8 cellular contexts compared by ENCODE assay signal in the genomic region with DNA sequence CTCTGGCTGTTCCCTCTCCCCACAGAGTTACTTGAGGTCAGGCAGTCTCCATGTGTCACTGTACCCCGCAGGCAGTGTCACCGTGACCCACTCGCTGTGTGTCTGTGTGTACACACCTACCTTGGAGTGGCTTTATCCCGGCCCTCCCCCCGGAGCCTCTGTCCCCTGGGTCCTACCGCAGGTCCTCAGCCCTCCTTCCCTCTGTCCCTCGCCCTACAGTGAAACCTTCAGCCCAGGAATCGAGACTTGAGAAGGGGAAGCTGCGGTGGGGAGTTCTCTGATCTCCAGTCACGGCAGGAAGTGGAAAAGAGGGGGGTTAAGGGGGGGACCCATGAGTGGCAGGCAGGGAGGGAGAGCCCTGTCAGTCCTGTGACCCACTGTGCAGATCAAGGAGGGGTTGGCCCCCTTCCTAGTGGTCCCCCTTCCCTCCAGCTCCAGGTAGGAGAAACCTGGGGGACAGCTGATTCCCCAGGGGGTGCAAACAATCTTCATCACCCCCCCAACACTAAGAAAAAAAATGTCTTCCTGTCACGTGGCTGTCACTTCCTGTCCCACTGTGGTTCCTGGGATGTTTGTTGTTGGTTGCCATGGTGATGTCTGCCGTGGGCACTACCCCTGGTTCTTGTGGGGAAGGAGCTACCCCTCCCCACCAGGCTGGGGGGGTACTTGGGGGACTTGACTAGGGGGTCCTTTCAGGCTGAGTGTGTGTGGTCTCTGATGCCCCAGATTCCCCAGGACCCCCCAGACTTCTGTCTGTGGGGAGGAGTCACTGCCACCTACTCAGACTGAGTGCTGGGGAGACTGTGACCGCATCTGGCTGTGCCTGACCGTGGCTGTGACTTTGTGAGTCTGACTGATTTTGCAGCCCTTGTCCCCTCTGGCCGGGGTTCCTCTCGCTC. TPM values are rescaled to one million over a fixed set of nuclear protein-coding genes. Genes with fewer than 3 reads are reported as not detected.
A peak's percentile ranks its signal among the peaks of the same experiment; 100 is the strongest.
DNase-seq lines count a peak whose midpoint lies in the region; ATAC-seq and TF ChIP-seq lines count a peak whose summit lies in the region.

No MANE protein-coding gene starts in this region.

- no peaks in the 10 kb centered on the region for H3K36me3 ChIP-seq in BLaER1 treated with 17β-estradiol and CSF1 and Interleukin-3, amounts not matched to agents 10 nM and 100 nM

- H3K27me3 Mint-ChIP-seq in IgD-negative memory B cell (peaks cover 4% of the 10 kb centered on the region), brain (no peaks in the 10 kb centered on the region)

- DNase-seq in UCSD-AML1 (lab: John Stamatoyannopoulos, UW; ENCODE audit: unreplicated experiment) (peak; percentile 91), D341Med (ENCODE audit: low spot score) (no peak)
- peak; percentile 75 to 83 for DNase-seq in stimulated activated CD4-positive, alpha-beta T cell treated with anti-CD3 and anti-CD28 coated beads, Interleukin-2, amount 100 ng/mL, for 24 hours

- H3K9me3 ChIP-seq in BLaER1 treated with 17β-estradiol and CSF1 and Interleukin-3, amounts not matched to agents 10 nM and 100 nM (replicated peaks in 1 of 11) = no peaks in the 10 kb centered on the region

- peak; percentile 35 for ATAC-seq in GM19351 (IDR thresholded peaks at IDR 0.05; ENCODE audit: unreplicated experiment)

- H3K9ac ChIP-seq in BLaER1 treated with 17β-estradiol and CSF1 and Interleukin-3, amounts not matched to agents 10 nM and 100 nM = peak overlapping the region; percentile 62 to 92 (median 72)

- peaks cover 0 to 2% (median 0%) of the 10 kb centered on the region in 3 donors for H3K9me3 Mint-ChIP-seq in IgD-negative memory B cell
- H3K9me3 Mint-ChIP-seq in brain = no peaks in the 10 kb centered on the region

- peak overlapping the region; percentile 73 to 99 (median 87) for H3K27ac ChIP-seq in BLaER1 treated with 17β-estradiol and CSF1 and Interleukin-3, amounts not matched to agents 10 nM and 100 nM
- peak overlapping the region; percentile 81 for H3K27ac ChIP-seq in layer of hippocampus (ENCODE audit: low read depth, low read length)

- no peak for TF ChIP-seq CTCF in brain (conservative IDR thresholded peaks at IDR 0.05)

- H3K36me3 Mint-ChIP-seq in IgD-negative memory B cell (peaks cover 1% of the 10 kb centered on the region), brain (no peaks in the 10 kb centered on the region)

- H3K4me2 ChIP-seq in BLaER1 treated with 17β-estradiol and CSF1 and Interleukin-3, amounts not matched to agents 10 nM and 100 nM = peak overlapping the region; percentile 95 to 100 (median 99)

- peaks cover 0 to 6% (median 0%) of the 10 kb centered on the region in 11 experiments; a peak in 2 of 22 replicates for H3K27me3 ChIP-seq in BLaER1 treated with 17β-estradiol and CSF1 and Interleukin-3, amounts not matched to agents 10 nM and 100 nM
- no peaks in the 10 kb centered on the region for H3K27me3 ChIP-seq in layer of hippocampus (ENCODE audit: control insufficient read depth, insufficient read depth, low read length)

- peaks cover 17 to 92% (median 41%) of the 10 kb centered on the region in 11 experiments; a peak in 20 of 22 replicates for H4K20me1 ChIP-seq in BLaER1 treated with 17β-estradiol and CSF1 and Interleukin-3, amounts not matched to agents 10 nM and 100 nM

- H3K4me3 Mint-ChIP-seq in IgD-negative memory B cell (peak overlapping the region; percentile 95 to 97 (median 95)), brain (peak overlapping the region; percentile 27 to 92 (median 64))

- peaks cover 57% of the 10 kb centered on the region in 3 donors for H3K4me1 Mint-ChIP-seq in IgD-negative memory B cell
- peaks cover 87% of the 10 kb centered on the region for H3K4me1 Mint-ChIP-seq in brain

- H3K4me1 ChIP-seq in BLaER1 treated with 17β-estradiol and CSF1 and Interleukin-3, amounts not matched to agents 10 nM and 100 nM = peaks cover 74 to 97% (median 91%) of the 10 kb centered on the region in 10 experiments

- H3K27ac Mint-ChIP-seq in IgD-negative memory B cell (peak overlapping the region; percentile 99 to 100 (median 100)), brain (peak overlapping the region; percentile 84 to 96 (median 90))

- peak overlapping the region; percentile 45 to 100 (median 70) for H3K4me3 ChIP-seq in BLaER1 treated with 17β-estradiol and CSF1 and Interleukin-3, amounts not matched to agents 10 nM and 100 nM

RNA-seq across cellular contexts. Expression of a gene that starts 13.7 kb away (rescaled TPM):
- polyA plus RNA-seq in IgD-negative memory B cell (13.7 TPM), brain (ENCODE audit: insufficient read depth, low read depth, low replicate concordance) (26.2 TPM)

RNA-seq across cellular contexts. Expression of a gene that starts 35.0 kb away (rescaled TPM):
- 0.93 TPM for polyA plus RNA-seq in IgD-negative memory B cell
- polyA plus RNA-seq in brain (ENCODE audit: insufficient read depth, low read depth, low replicate concordance) = 23.2 TPM

RNA-seq across cellular contexts. Expression of a gene that starts 41.9 kb away (rescaled TPM):
- polyA plus RNA-seq in IgD-negative memory B cell = not detected
- not detected for polyA plus RNA-seq in brain (ENCODE audit: insufficient read depth, low read depth, low replicate concordance)

Comparison
In these comparisons a context has a peak if more than half of its experiments do, and no peak if none do; other contexts are left out.
1. RNA of a gene that starts 35.0 kb away (polyA plus RNA-seq): 23.2 TPM in brain (single experiment); 0.93 TPM in IgD-negative memory B cell (single experiment); every median in the first group is over 10 times any median in the second.